ENCODE assay signal across 1 cellular context in genomic region chr3:177983341-177983740, GRCh38.
TF ChIP-seq lines count a peak whose summit lies in the region.

No MANE protein-coding gene starts in this region.

TF ChIP-seq in GM23338, 12 proteins besides CTCF, POLR2A, EP300 and RAD21 (continued from another document):
- TF ChIP-seq, protein P1, sequence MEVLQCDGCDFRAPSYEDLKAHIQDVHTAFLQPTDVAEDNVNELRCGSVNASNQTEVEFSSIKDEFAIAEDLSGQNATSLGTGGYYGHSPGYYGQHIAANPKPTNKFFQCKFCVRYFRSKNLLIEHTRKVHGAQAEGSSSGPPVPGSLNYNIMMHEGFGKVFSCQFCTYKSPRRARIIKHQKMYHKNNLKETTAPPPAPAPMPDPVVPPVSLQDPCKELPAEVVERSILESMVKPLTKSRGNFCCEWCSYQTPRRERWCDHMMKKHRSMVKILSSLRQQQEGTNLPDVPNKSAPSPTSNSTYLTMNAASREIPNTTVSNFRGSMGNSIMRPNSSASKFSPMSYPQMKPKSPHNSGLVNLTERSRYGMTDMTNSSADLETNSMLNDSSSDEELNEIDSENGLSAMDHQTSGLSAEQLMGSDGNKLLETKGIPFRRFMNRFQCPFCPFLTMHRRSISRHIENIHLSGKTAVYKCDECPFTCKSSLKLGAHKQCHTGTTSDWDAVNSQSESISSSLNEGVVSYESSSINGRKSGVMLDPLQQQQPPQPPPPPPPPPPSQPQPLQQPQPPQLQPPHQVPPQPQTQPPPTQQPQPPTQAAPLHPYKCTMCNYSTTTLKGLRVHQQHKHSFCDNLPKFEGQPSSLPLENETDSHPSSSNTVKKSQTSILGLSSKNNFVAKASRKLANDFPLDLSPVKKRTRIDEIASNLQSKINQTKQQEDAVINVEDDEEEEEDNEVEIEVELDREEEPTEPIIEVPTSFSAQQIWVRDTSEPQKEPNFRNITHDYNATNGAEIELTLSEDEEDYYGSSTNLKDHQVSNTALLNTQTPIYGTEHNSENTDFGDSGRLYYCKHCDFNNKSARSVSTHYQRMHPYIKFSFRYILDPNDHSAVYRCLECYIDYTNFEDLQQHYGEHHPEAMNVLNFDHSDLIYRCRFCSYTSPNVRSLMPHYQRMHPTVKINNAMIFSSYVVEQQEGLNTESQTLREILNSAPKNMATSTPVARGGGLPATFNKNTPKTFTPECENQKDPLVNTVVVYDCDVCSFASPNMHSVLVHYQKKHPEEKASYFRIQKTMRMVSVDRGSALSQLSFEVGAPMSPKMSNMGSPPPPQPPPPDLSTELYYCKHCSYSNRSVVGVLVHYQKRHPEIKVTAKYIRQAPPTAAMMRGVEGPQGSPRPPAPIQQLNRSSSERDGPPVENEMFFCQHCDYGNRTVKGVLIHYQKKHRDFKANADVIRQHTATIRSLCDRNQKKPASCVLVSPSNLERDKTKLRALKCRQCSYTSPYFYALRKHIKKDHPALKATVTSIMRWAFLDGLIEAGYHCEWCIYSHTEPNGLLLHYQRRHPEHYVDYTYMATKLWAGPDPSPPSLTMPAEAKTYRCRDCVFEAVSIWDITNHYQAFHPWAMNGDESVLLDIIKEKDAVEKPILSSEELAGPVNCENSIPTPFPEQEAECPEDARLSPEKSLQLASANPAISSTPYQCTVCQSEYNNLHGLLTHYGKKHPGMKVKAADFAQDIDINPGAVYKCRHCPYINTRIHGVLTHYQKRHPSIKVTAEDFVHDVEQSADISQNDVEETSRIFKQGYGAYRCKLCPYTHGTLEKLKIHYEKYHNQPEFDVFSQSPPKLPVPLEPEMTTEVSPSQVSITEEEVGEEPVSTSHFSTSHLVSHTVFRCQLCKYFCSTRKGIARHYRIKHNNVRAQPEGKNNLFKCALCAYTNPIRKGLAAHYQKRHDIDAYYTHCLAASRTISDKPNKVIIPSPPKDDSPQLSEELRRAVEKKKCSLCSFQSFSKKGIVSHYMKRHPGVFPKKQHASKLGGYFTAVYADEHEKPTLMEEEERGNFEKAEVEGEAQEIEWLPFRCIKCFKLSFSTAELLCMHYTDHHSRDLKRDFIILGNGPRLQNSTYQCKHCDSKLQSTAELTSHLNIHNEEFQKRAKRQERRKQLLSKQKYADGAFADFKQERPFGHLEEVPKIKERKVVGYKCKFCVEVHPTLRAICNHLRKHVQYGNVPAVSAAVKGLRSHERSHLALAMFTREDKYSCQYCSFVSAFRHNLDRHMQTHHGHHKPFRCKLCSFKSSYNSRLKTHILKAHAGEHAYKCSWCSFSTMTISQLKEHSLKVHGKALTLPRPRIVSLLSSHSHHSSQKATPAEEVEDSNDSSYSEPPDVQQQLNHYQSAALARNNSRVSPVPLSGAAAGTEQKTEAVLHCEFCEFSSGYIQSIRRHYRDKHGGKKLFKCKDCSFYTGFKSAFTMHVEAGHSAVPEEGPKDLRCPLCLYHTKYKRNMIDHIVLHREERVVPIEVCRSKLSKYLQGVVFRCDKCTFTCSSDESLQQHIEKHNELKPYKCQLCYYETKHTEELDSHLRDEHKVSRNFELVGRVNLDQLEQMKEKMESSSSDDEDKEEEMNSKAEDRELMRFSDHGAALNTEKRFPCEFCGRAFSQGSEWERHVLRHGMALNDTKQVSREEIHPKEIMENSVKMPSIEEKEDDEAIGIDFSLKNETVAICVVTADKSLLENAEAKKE (CRISPR knock-in tag; IDR thresholded peaks at IDR 0.05), result no peak
- no peak for TF ChIP-seq NANOG (IDR thresholded peaks at IDR 0.05; ENCODE audit: borderline replicate concordance)
- no peak for TF ChIP-seq STAT1 (IDR thresholded peaks at IDR 0.05; ENCODE audit: unreplicated experiment)
TF ChIP-seq in GM23338: peak in this region for 0.
